1 cellular context compared by ENCODE assay signal in genomic region chr4:4425119-4425690, GRCh38.
TF ChIP-seq lines count a peak whose summit lies in the region.

No MANE protein-coding gene starts in this region.

TF ChIP-seq in IMR-90, 13 proteins besides CTCF, POLR2A, EP300 and RAD21:
- TF ChIP-seq CEBPB (IDR thresholded peaks at IDR 0.05; ENCODE audit: low read depth, low read length) = 0 out of 2 replicates have a peak, but pooled peaks have one; percentile 13
- TF ChIP-seq, protein P1, sequence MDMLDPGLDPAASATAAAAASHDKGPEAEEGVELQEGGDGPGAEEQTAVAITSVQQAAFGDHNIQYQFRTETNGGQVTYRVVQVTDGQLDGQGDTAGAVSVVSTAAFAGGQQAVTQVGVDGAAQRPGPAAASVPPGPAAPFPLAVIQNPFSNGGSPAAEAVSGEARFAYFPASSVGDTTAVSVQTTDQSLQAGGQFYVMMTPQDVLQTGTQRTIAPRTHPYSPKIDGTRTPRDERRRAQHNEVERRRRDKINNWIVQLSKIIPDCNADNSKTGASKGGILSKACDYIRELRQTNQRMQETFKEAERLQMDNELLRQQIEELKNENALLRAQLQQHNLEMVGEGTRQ (IDR thresholded peaks at IDR 0.05; ENCODE audit: low read depth, low read length) = no peak
